In genomic region chr6:1318036-1318435, GRCh38 we compare ENCODE assay signal across 28 cellular contexts. TPM values are rescaled to one million over a fixed set of nuclear protein-coding genes. Genes with fewer than 3 reads are reported as not detected.
DNase-seq lines count a peak whose midpoint lies in the region; ATAC-seq and TF ChIP-seq lines count a peak whose summit lies in the region.
"Had no signal": no experiment of that assay in that cellular context is flagged by ENCODE, and none has a peak within 500 bp of the region (broad histone marks: within the 10 kb centered on the region; RNA-seq: fewer than 3 reads in every experiment).

No MANE protein-coding gene starts in this region.

- H3K4me1 ChIP-seq in PC-9 (replicated peaks; ENCODE audit: insufficient read depth), result peaks cover 32% of the 10 kb centered on the region
- peaks cover 8 to 50% (median 47%) of the 10 kb centered on the region in 4 donors for H3K4me1 ChIP-seq in esophagus muscularis mucosa
- peaks cover 31% of the 10 kb centered on the region for H3K4me1 ChIP-seq in suprapubic skin
- H3K4me1 ChIP-seq: BE2C, prostate gland had no signal

- H3K4me3 Mint-ChIP-seq in activated T-cell treated with anti-CD3 and anti-CD28 coated beads, Interleukin-2, amount 50 U/mL, for 4 hours, result peak overlapping the region; percentile 1
- peak overlapping the region; percentile 10 for H3K4me3 Mint-ChIP-seq in stimulated activated effector memory CD8-positive, alpha-beta T cell treated with anti-CD3 and anti-CD28 coated beads, Interleukin-12 subunit alpha, Interleukin-12 subunit beta, amount 100 ng/mL, for 72 hours
- H3K4me3 Mint-ChIP-seq: activated CD4-positive, alpha-beta T cell treated with anti-CD3 and anti-CD28 coated beads for 36 hours; activated CD8-positive, alpha-beta memory T cell treated with anti-CD3 and anti-CD28 coated beads, Interleukin-2, amount 10 ng/mL, durations not matched to agents 7 days and 5 days had no signal

- peaks cover 26% of the 10 kb centered on the region for H3K79me2 ChIP-seq in PC-9 (ENCODE audit: low read depth)

- no peaks in the 10 kb centered on the region for H4K20me1 ChIP-seq in PC-9 (ENCODE audit: insufficient read depth)

- 85% methylated on average over 6 of the region's 7 CpGs for WGBS in esophagus muscularis mucosa
- 61% methylated on average over 7 of the region's 7 CpGs for WGBS in suprapubic skin

- no peaks in the 10 kb centered on the region for H3K9me2 ChIP-seq in PC-9 (ENCODE audit: insufficient read depth)

- H3K36me3 Mint-ChIP-seq in activated T-cell treated with anti-CD3 and anti-CD28 coated beads, Interleukin-2, amount 50 U/mL, for 4 hours (ENCODE audit: insufficient read depth), result no peaks in the 10 kb centered on the region
- H3K36me3 Mint-ChIP-seq in stimulated activated effector memory CD8-positive, alpha-beta T cell treated with anti-CD3 and anti-CD28 coated beads, Interleukin-12 subunit alpha, Interleukin-12 subunit beta, amount 100 ng/mL, for 72 hours, result no peaks in the 10 kb centered on the region

- H3K27me3 ChIP-seq in PC-9 (ENCODE audit: insufficient read depth, low read depth), result no peaks in the 10 kb centered on the region
- H3K27me3 ChIP-seq in esophagus muscularis mucosa, result peaks cover 0 to 13% (median 0%) of the 10 kb centered on the region in 4 donors
- H3K27me3 ChIP-seq in suprapubic skin, result peaks cover 29% of the 10 kb centered on the region

- BruUV-seq in PC-9 (replicated peaks; lab: Mats Ljungman, UMichigan), result no TSS peak

- TF ChIP-seq CTCF in PC-9 (conservative IDR thresholded peaks at IDR 0.05), result no peak
- no peak for TF ChIP-seq CTCF in esophagus muscularis mucosa (IDR thresholded peaks at IDR 0.05)
- no peak for TF ChIP-seq CTCF in suprapubic skin (IDR thresholded peaks at IDR 0.05)

- peaks cover 55% of the 10 kb centered on the region; the same call in 1 of the 2 replicates for H3F3A ChIP-seq in PC-9 (ENCODE audit: insufficient read depth, low read depth)

- DNase-seq in activated T-cell treated with anti-CD3 and anti-CD28 coated beads, Interleukin-2, amount 50 U/mL, for 4 hours, result no peak
- DNase-seq in activated T-cell treated with anti-CD3 and anti-CD28 coated beads, Interleukin-2, amount 50 U/mL, for 1 hour, result no peak
- DNase-seq in PC-9, result no peak
- DNase-seq in esophagus muscularis mucosa (ENCODE audit: extremely low spot score), result no peak
- DNase-seq in stimulated activated effector memory CD8-positive, alpha-beta T cell treated with anti-CD3 and anti-CD28 coated beads, Interleukin-12 subunit alpha, Interleukin-12 subunit beta, amount 100 ng/mL, for 72 hours (ENCODE audit: low spot score in 2 of 2), result no peak
- DNase-seq in NCI-H1092 treated with DMSO at 0.1 percent for 48 hours (lab: John Stamatoyannopoulos, UW), result no peak
- DNase-seq in DMS79 (lab: John Stamatoyannopoulos, UW), result no peak
- DNase-seq in suprapubic skin (ENCODE audit: low spot score in 2 of 2), result no peak
- DNase-seq: activated CD4-positive, alpha-beta T cell treated with anti-CD3 and anti-CD28 coated beads for 36 hours; activated CD8-positive, alpha-beta memory T cell treated with anti-CD3 and anti-CD28 coated beads, Interleukin-2, amount 10 ng/mL, durations not matched to agents 7 days and 5 days; activated effector memory CD4-positive, alpha-beta T cell treated with Interleukin-2 at 50 U/mL for 16 hours; amygdala; BE2C; EL; heart left ventricle; left colon; mesendoderm; MV-4-11; NCI-H187 treated with DMSO at 0.1 percent for 48 hours; NCI-H82; Right ventricle myocardium superior; SW 1271; tibial artery had no signal

- H3K4me3 ChIP-seq in PC-9, result no peak overlapping the region
- H3K4me3 ChIP-seq in esophagus muscularis mucosa, result no peak overlapping the region
- H3K4me3 ChIP-seq in suprapubic skin, result no peak overlapping the region
- H3K4me3 ChIP-seq: cardiac muscle cell, heart left ventricle, prostate gland, tibial artery had no signal

- no peak overlapping the region for H3K4me2 ChIP-seq in PC-9
- H3K4me2 ChIP-seq: KMS-11 had no signal

- peaks cover 14% of the 10 kb centered on the region for H3K4me1 Mint-ChIP-seq in activated T-cell treated with anti-CD3 and anti-CD28 coated beads, Interleukin-2, amount 50 U/mL, for 4 hours (ENCODE audit: low read depth)
- peaks cover 19% of the 10 kb centered on the region for H3K4me1 Mint-ChIP-seq in stimulated activated effector memory CD8-positive, alpha-beta T cell treated with anti-CD3 and anti-CD28 coated beads, Interleukin-12 subunit alpha, Interleukin-12 subunit beta, amount 100 ng/mL, for 72 hours

- intact Hi-C loops in PC-9 (cut with micrococcal nuclease; ENCODE audit: unreplicated experiment), result no loop called here
- intact Hi-C loops in esophagus muscularis mucosa (cut with DNase I), result no loop called here

- H3K9me3 Mint-ChIP-seq in activated T-cell treated with anti-CD3 and anti-CD28 coated beads, Interleukin-2, amount 50 U/mL, for 4 hours, result no peaks in the 10 kb centered on the region
- H3K9me3 Mint-ChIP-seq in stimulated activated effector memory CD8-positive, alpha-beta T cell treated with anti-CD3 and anti-CD28 coated beads, Interleukin-12 subunit alpha, Interleukin-12 subunit beta, amount 100 ng/mL, for 72 hours, result no peaks in the 10 kb centered on the region

- H2AFZ ChIP-seq in PC-9, result no peak overlapping the region

- no peak for TF ChIP-seq POLR2A in esophagus muscularis mucosa (IDR thresholded peaks at IDR 0.05; ENCODE audit: low read depth)
- TF ChIP-seq POLR2A in suprapubic skin (IDR thresholded peaks at IDR 0.05), result no peak

- H3K27ac ChIP-seq in PC-9 (peak overlapping the region; percentile 41), esophagus muscularis mucosa (replicated peaks in 1 of 4) (peak overlapping the region in 3 of 4 donors; percentile 38 to 60 (median 41)), suprapubic skin (no peak overlapping the region)
- H3K27ac ChIP-seq: cardiac muscle cell, heart left ventricle, KMS-11, prostate gland, tibial artery had no signal

- H3K27ac Mint-ChIP-seq in stimulated activated effector memory CD8-positive, alpha-beta T cell treated with anti-CD3 and anti-CD28 coated beads, Interleukin-12 subunit alpha, Interleukin-12 subunit beta, amount 100 ng/mL, for 72 hours, result no peak overlapping the region
- H3K27ac Mint-ChIP-seq: activated CD4-positive, alpha-beta T cell treated with anti-CD3 and anti-CD28 coated beads for 36 hours; activated CD8-positive, alpha-beta memory T cell treated with anti-CD3 and anti-CD28 coated beads, Interleukin-2, amount 10 ng/mL, durations not matched to agents 7 days and 5 days had no signal

- ATAC-seq in activated T-cell treated with anti-CD3 and anti-CD28 coated beads, Interleukin-2, amount 50 U/mL, for 4 hours, result no peak
- ATAC-seq in stimulated activated effector memory CD8-positive, alpha-beta T cell treated with anti-CD3 and anti-CD28 coated beads, Interleukin-12 subunit alpha, Interleukin-12 subunit beta, amount 100 ng/mL, for 72 hours, result no peak
- ATAC-seq: activated CD4-positive, alpha-beta T cell treated with anti-CD3 and anti-CD28 coated beads for 36 hours; activated CD8-positive, alpha-beta memory T cell treated with anti-CD3 and anti-CD28 coated beads, Interleukin-2, amount 10 ng/mL, durations not matched to agents 7 days and 5 days; heart left ventricle; left colon had no signal

- H3K36me3 ChIP-seq in PC-9 (ENCODE audit: low read depth) (peaks cover 16% of the 10 kb centered on the region; the same call in 1 of the 2 replicates), esophagus muscularis mucosa (no peaks in the 10 kb centered on the region), suprapubic skin (no peaks in the 10 kb centered on the region)
- H3K36me3 ChIP-seq: BE2C, cardiac muscle cell, heart left ventricle, prostate gland, tibial artery had no signal

- CTCF ChIA-PET in PC-9 (lab: Charles Lee), result no interaction called here

- H3K9me3 ChIP-seq in PC-9 (ENCODE audit: insufficient read depth, low read depth) (no peaks in the 10 kb centered on the region), esophagus muscularis mucosa (no peaks in the 10 kb centered on the region), suprapubic skin (no peaks in the 10 kb centered on the region)
- H3K9me3 ChIP-seq: BE2C, heart left ventricle, prostate gland, tibial artery had no signal

- POLR2A ChIA-PET in PC-9 (lab: Charles Lee; ENCODE audit: unreplicated experiment), result interaction anchor here (0.9 to 1.0 kb wide), 2 partner anchors 18 to 31 kb away, joined by 3 to 8 read pairs; no protein-coding TSS in a partner anchor

- H3K27me3 Mint-ChIP-seq in activated T-cell treated with anti-CD3 and anti-CD28 coated beads, Interleukin-2, amount 50 U/mL, for 4 hours (ENCODE audit: low read depth), result peaks cover 40% of the 10 kb centered on the region

- TF ChIP-seq EP300 in esophagus muscularis mucosa (IDR thresholded peaks at IDR 0.05) (no peak), suprapubic skin (IDR thresholded peaks at IDR 0.05) (no peak)

RNA-seq across cellular contexts. Expression of gene FOXQ1, which starts 6.1 kb away (rescaled TPM):
- total RNA-seq in activated T-cell treated with anti-CD3 and anti-CD28 coated beads, Interleukin-2, amount 50 U/mL, for 4 hours, result not detected
- total RNA-seq in PC-9 (2021) (55.8 and 57.0 TPM in 2 replicates), esophagus muscularis mucosa (1 to 10 TPM; 2.5 to 4.4 (median 2.9) TPM), suprapubic skin (100 to 1,000 TPM in 1 of 4 donors, 10 to 100 TPM in 3; 45.4 to 101 (median 80.0) TPM)
- total RNA-seq: activated CD4-positive, alpha-beta T cell treated with anti-CD3 and anti-CD28 coated beads for 36 hours; activated CD8-positive, alpha-beta memory T cell treated with anti-CD3 and anti-CD28 coated beads, Interleukin-2, amount 10 ng/mL, durations not matched to agents 7 days and 5 days; cardiac muscle cell; endothelial cell of umbilical vein; heart left ventricle; OCI-LY7; Right ventricle myocardium superior had no signal

Comparison
In these comparisons a context has a peak if more than half of its experiments do, and no peak if none do; other contexts are left out.
1. RNA of gene FOXQ1, which starts 6.1 kb away (total RNA-seq): 45.4 to 101 TPM in suprapubic skin and 55.8 to 57.0 TPM in PC-9; 2.5 to 4.4 TPM in esophagus muscularis mucosa and not detected in activated T-cell treated with anti-CD3 and anti-CD28 coated beads, Interleukin-2, amount 50 U/mL, for 4 hours; every median in the first group is over 4 times any median in the second.